11 cellular contexts compared by ENCODE assay signal in genomic region chr14:69049675-69050074, GRCh38.
DNase-seq lines count a peak whose midpoint lies in the region; ATAC-seq, FAIRE-seq and TF ChIP-seq lines count a peak whose summit lies in the region.
"Had no signal": no experiment of that assay in that cellular context is flagged by ENCODE, and none has a peak within 500 bp of the region (broad histone marks: within the 10 kb centered on the region; RNA-seq: fewer than 3 reads in every experiment).

No MANE protein-coding gene starts in this region.

- H3K36me3 ChIP-seq in neutrophil = peaks cover 10% of the 10 kb centered on the region

- WGBS in A549 (ENCODE audit: missing lambda C conversion rate) = 46% methylated on average over 2 of the region's 2 CpGs

- DNase-seq in A549 (ENCODE audit: low read depth in 1 of 2, low spot score in 1 of 2) = no peak
- peak; percentile 25 for DNase-seq in MV-4-11 (lab: John Stamatoyannopoulos, UW)
- peak; percentile 85 for DNase-seq in fibroblast of gingiva (ENCODE audit: low read depth)
- DNase-seq in NCI-H1930 (lab: John Stamatoyannopoulos, UW) = no peak
- DNase-seq: activated T-cell treated with anti-CD3 and anti-CD28 coated beads, Interleukin-2, amount 50 U/mL, for 72 hours; CD4-positive, CD25-positive, alpha-beta regulatory T cell; NCI-H1092 had no signal

- H3K9me3 ChIP-seq in A549 = no peaks in the 10 kb centered on the region
- H3K9me3 ChIP-seq in neutrophil = no peaks in the 10 kb centered on the region

- no peaks in the 10 kb centered on the region for H3K27me3 ChIP-seq in neutrophil

- H3K4me2 ChIP-seq in A549 = peak overlapping the region; percentile 36

- ATAC-seq in A549 (no peak), GM21367 (IDR thresholded peaks at IDR 0.05; ENCODE audit: unreplicated experiment) (no peak), HG02798 (IDR thresholded peaks at IDR 0.05; ENCODE audit: poor library complexity, unreplicated experiment) (no peak), GM19351 (IDR thresholded peaks at IDR 0.05; ENCODE audit: unreplicated experiment) (no peak)
- ATAC-seq: activated T-cell treated with anti-CD3 and anti-CD28 coated beads, Interleukin-2, amount 50 U/mL, for 72 hours had no signal

- H3K4me3 ChIP-seq in A549 = no peak overlapping the region
- peak overlapping the region in 1 of 2 experiments; percentile 9 for H3K4me3 ChIP-seq in neutrophil (ENCODE audit: low read depth in 1 of 2, low read length in 1 of 2)

- FAIRE-seq in A549 (lab: Jason Lieb, UNC) = no peak

- no peak for TF ChIP-seq RAD21 in A549 (conservative IDR thresholded peaks at IDR 0.05 in 1 of 2, IDR thresholded peaks at IDR 0.05 in 1 of 2)

- TF ChIP-seq POLR2A in A549 (IDR thresholded peaks at IDR 0.05; ENCODE audit: low read length) = no peak

- peak overlapping the region; percentile 37 to 69; a peak in 5 of 6 replicates for H3K27ac ChIP-seq in A549
- peak overlapping the region; percentile 91 for H3K27ac ChIP-seq in neutrophil

- H3K4me1 ChIP-seq in A549 (peaks cover 23% of the 10 kb centered on the region), neutrophil (ENCODE audit: control insufficient read depth in 1 of 2, insufficient read depth in 1 of 2, low read depth in 1 of 2, low read length in 1 of 2) (peaks cover 82 to 85% of the 10 kb centered on the region in 2 experiments)

- TF ChIP-seq CTCF in A549 (IDR thresholded peaks at IDR 0.05) = no peak
- no peak for TF ChIP-seq CTCF in neutrophil (IDR thresholded peaks at IDR 0.05)

- TF ChIP-seq EP300 in A549 (IDR thresholded peaks at IDR 0.05) = no peak

- CTCF ChIA-PET in A549 (lab: Yijun Ruan, JAX) = interaction anchor here (0.6 to 1.7 kb wide), 3 partner anchors 11 to 138 kb away, joined by 3 to 4 read pairs (median 4); no protein-coding TSS in a partner anchor

- POLR2A ChIA-PET in A549 (lab: Yijun Ruan, JAX) = interaction anchor here (1.6 kb wide), 1 partner anchor 10 kb away, joined by 5 read pairs; no protein-coding TSS in a partner anchor

TF ChIP-seq in A549, 52 proteins besides CTCF, POLR2A, EP300 and RAD21:
- 0 out of 4 replicates have a peak, but pooled peaks of 1 of the 2 experiments have one; percentile 22 for TF ChIP-seq CEBPB (IDR thresholded peaks at IDR 0.05)
- no peak for TF ChIP-seq RNF2 (IDR thresholded peaks at IDR 0.05; ENCODE audit: borderline replicate concordance, low read depth)

Comparison
In these comparisons a context has a peak if more than half of its experiments do, and no peak if none do; other contexts are left out.
1. DNase-seq: peak in MV-4-11 (single experiment) and fibroblast of gingiva (single experiment); none in A549 (0 of 2) and NCI-H1930 (0 of 2).